Comparison of ENCODE assay signal across 16 cellular contexts in genomic region chr12:71684081-71684480, GRCh38. TPM values are rescaled to one million over a fixed set of nuclear protein-coding genes. Genes with fewer than 3 reads are reported as not detected.
DNase-seq lines count a peak whose midpoint lies in the region; ATAC-seq, FAIRE-seq and TF ChIP-seq lines count a peak whose summit lies in the region.
"Had no signal": no experiment of that assay in that cellular context is flagged by ENCODE, and none has a peak within 500 bp of the region (broad histone marks: within the 10 kb centered on the region; RNA-seq: fewer than 3 reads in every experiment).

No MANE protein-coding gene starts in this region.

- no peak for TF ChIP-seq RAD21 in H1 (IDR thresholded peaks at IDR 0.05 in 1 of 2, conservative IDR thresholded peaks at IDR 0.05 in 1 of 2; ENCODE audit: low read depth in 2 of 2, low read length in 2 of 2)

- H2BK20ac ChIP-seq in H1 (ENCODE audit: low read length), result no peak overlapping the region

- H3K79me2 ChIP-seq in OCI-LY7 (ENCODE audit: insufficient read depth, low read depth, low read length), result peaks cover 27% of the 10 kb centered on the region
- no peaks in the 10 kb centered on the region for H3K79me2 ChIP-seq in H1 (ENCODE audit: control insufficient read depth in 1 of 2, insufficient read depth in 2 of 2, low read length in 2 of 2)

- no peaks in the 10 kb centered on the region for H3K9me3 Mint-ChIP-seq in activated CD4-positive, alpha-beta T cell treated with anti-CD3 and anti-CD28 coated beads, Interleukin-2, amount 10 ng/mL, durations not matched to agents 24 days and 14 days
- H3K9me3 Mint-ChIP-seq: type B pancreatic cell had no signal

- H2AFZ ChIP-seq in OCI-LY7 (ENCODE audit: low read length), result no peak overlapping the region
- peak overlapping the region; percentile 87; the same call in 1 of the 2 replicates for H2AFZ ChIP-seq in H1 (ENCODE audit: low read length)

- H3K36me3 ChIP-seq in OCI-LY7 (ENCODE audit: insufficient read depth, low read length), result no peaks in the 10 kb centered on the region
- H3K36me3 ChIP-seq in H1 (ENCODE audit: control insufficient read depth in 2 of 4, insufficient read depth in 4 of 4, low read length in 3 of 4), result no peaks in the 10 kb centered on the region
- H3K36me3 ChIP-seq: HAP-1 had no signal

- H2AK5ac ChIP-seq in H1 (ENCODE audit: low read depth, low read length), result no peak overlapping the region

- no peak overlapping the region for H4K5ac ChIP-seq in H1 (ENCODE audit: insufficient read length, low read depth, low read length)

- no peak overlapping the region for H3K9ac ChIP-seq in H1 (replicated peaks in 1 of 4; ENCODE audit: extremely low read depth in 1 of 4, low read depth in 3 of 4, low read length in 3 of 4)

- no TSS peak for BruUV-seq in OCI-LY7 (replicated peaks; lab: Mats Ljungman, UMichigan)

- H3K27me3 ChIP-seq in H1 (replicated peaks in 1 of 4; ENCODE audit: control insufficient read depth in 3 of 4, extremely low read depth in 1 of 4, insufficient read depth in 3 of 4, low read length in 3 of 4), result no peaks in the 10 kb centered on the region

- no peak overlapping the region for H2BK15ac ChIP-seq in H1 (ENCODE audit: low read length)

- no peak overlapping the region for H3K14ac ChIP-seq in H1 (ENCODE audit: insufficient read length)

- peaks cover 2% of the 10 kb centered on the region; the same call in 1 of the 2 replicates for H3K23me2 ChIP-seq in H1 (ENCODE audit: low read depth, low read length)

- DNase-seq in activated CD4-positive, alpha-beta T cell treated with anti-CD3 and anti-CD28 coated beads, Interleukin-2, amount 10 ng/mL, durations not matched to agents 24 days and 14 days, result peak; percentile 72
- no peak for DNase-seq in activated CD4-positive, alpha-beta T cell treated with anti-CD3 and anti-CD28 coated beads for 4 hours
- DNase-seq in OCI-LY7 (ENCODE audit: low spot score), result no peak
- DNase-seq in H1 (ENCODE audit: low read depth in 1 of 2, low spot score in 2 of 2), result no peak
- peak; percentile 53 for DNase-seq in pons (ENCODE audit: low spot score)
- DNase-seq in glomerular visceral epithelial cell (ENCODE audit: extremely low spot score), result no peak
- no peak for DNase-seq in activated effector memory CD4-positive, alpha-beta T cell treated with Interleukin-2 at 50 U/mL for 16 hours
- DNase-seq: foreskin fibroblast, IMR-90, NCI-H1694 treated with DMSO at 0.1 percent for 48 hours, SIG-M5 had no signal

- no peaks in the 10 kb centered on the region for H3K79me1 ChIP-seq in H1 (ENCODE audit: low read depth, low read length)

- H4K20me1 ChIP-seq in OCI-LY7 (ENCODE audit: insufficient read depth, low read length), result no peaks in the 10 kb centered on the region
- no peaks in the 10 kb centered on the region for H4K20me1 ChIP-seq in H1 (replicated peaks in 1 of 2; ENCODE audit: control insufficient read depth in 1 of 2, insufficient read depth in 2 of 2, low read length in 2 of 2)

- no peak for ATAC-seq in GM19397 (IDR thresholded peaks at IDR 0.05; ENCODE audit: unreplicated experiment)

- H3K4me1 Mint-ChIP-seq in activated CD4-positive, alpha-beta T cell treated with anti-CD3 and anti-CD28 coated beads, Interleukin-2, amount 10 ng/mL, durations not matched to agents 24 days and 14 days, result peaks cover 12% of the 10 kb centered on the region

- H3K27ac ChIP-seq in OCI-LY7 (ENCODE audit: low read depth, low read length, poor library complexity, severe bottlenecking), result no peak overlapping the region
- H3K27ac ChIP-seq in H1 (ENCODE audit: low read depth, low read length), result no peak overlapping the region

- intact Hi-C loops in activated CD4-positive, alpha-beta T cell treated with anti-CD3 and anti-CD28 coated beads, Interleukin-2, amount 10 ng/mL, durations not matched to agents 24 days and 14 days (cut with micrococcal nuclease), result loop anchor here (10.0 kb wide), 1 partner anchor 1439 kb away; the partner anchor contains the start of gene CNOT2
- intact Hi-C loops in OCI-LY7 (cut with micrococcal nuclease; ENCODE audit: unreplicated experiment), result loop anchor here (10.0 kb wide), 1 partner anchor 1419 kb away; no protein-coding TSS in a partner anchor

- no peaks in the 10 kb centered on the region for H3K36me3 Mint-ChIP-seq in activated CD4-positive, alpha-beta T cell treated with anti-CD3 and anti-CD28 coated beads, Interleukin-2, amount 10 ng/mL, durations not matched to agents 24 days and 14 days (ENCODE audit: low read depth)
- H3K36me3 Mint-ChIP-seq: type B pancreatic cell had no signal

- no peak overlapping the region for H4K91ac ChIP-seq in H1 (replicated peaks; ENCODE audit: insufficient read length, low read length)

- H4K8ac ChIP-seq in H1 (ENCODE audit: extremely low read depth, insufficient read depth, low read length), result no peak overlapping the region

- TF ChIP-seq CTCF in OCI-LY7 (conservative IDR thresholded peaks at IDR 0.05; ENCODE audit: low read length) (no peak), H1 (IDR thresholded peaks at IDR 0.05; ENCODE audit: control extremely low read depth in 1 of 3, insufficient read depth in 1 of 3, low read depth in 1 of 3, low read length in 3 of 3) (no peak)

- no peak for TF ChIP-seq POLR2A in H1 (IDR thresholded peaks at IDR 0.05; ENCODE audit: control extremely low read depth in 1 of 2, low read depth in 2 of 2, low read length in 2 of 2)

- H3K4me2 ChIP-seq in OCI-LY7 (ENCODE audit: low read length) (peak overlapping the region; percentile 84; the same call in 1 of the 2 replicates), H1 (ENCODE audit: insufficient read depth in 1 of 2, low read depth in 2 of 2, low read length in 2 of 2) (no peak overlapping the region)

- H3K4me3 ChIP-seq in OCI-LY7 (ENCODE audit: low read depth, low read length, poor library complexity, severe bottlenecking) (no peak overlapping the region), H1 (ENCODE audit: extremely low read depth in 1 of 4, insufficient read depth in 2 of 4, low read depth in 3 of 4, low read length in 4 of 4) (no peak overlapping the region)
- H3K4me3 ChIP-seq: HAP-1 had no signal

- WGBS in H1 (ENCODE audit: extremely low coverage in 1 of 2, insufficient coverage in 1 of 2, insufficient read length in 1 of 2, insufficient replicate concordance in 2 of 2, low coverage in 1 of 2, low lambda C conversion rate in 2 of 2, missing lambda C conversion rate in 1 of 2), 2 experiments, result 85% methylated on average over 5 of the region's 5 CpGs; no CpG with 5 or more reads in 1 of the 2 experiments

- POLR2A ChIA-PET in OCI-LY7 (lab: Charles Lee) (interaction anchor here (0.7 to 6.7 kb wide), 11 partner anchors 7 to 153 kb away, joined by 3 to 105 read pairs (median 16); partner anchors contain the start of genes THAP2 and ZFC3H1), H1 (lab: Charles Lee; ENCODE audit: partially characterized antibody) (interaction anchor here (0.7 to 6.1 kb wide), 3 partner anchors 13 to 108 kb away, joined by 3 to 81 read pairs (median 3); partner anchors contain the start of genes THAP2 and ZFC3H1)

- H3K27ac Mint-ChIP-seq in activated CD4-positive, alpha-beta T cell treated with anti-CD3 and anti-CD28 coated beads, Interleukin-2, amount 10 ng/mL, durations not matched to agents 24 days and 14 days, result no peak overlapping the region
- H3K27ac Mint-ChIP-seq: type B pancreatic cell had no signal

- H2BK120ac ChIP-seq in H1 (replicated peaks; ENCODE audit: low read depth, low read length), result no peak overlapping the region

- no peak overlapping the region for H3K23ac ChIP-seq in H1 (ENCODE audit: insufficient read length)

- H3K18ac ChIP-seq in H1 (ENCODE audit: extremely low read depth, low read length), result no peak overlapping the region

- H2BK5ac ChIP-seq in H1 (ENCODE audit: low read depth, low read length), result no peak overlapping the region

- peaks cover 3% of the 10 kb centered on the region for H3K27me3 Mint-ChIP-seq in activated CD4-positive, alpha-beta T cell treated with anti-CD3 and anti-CD28 coated beads, Interleukin-2, amount 10 ng/mL, durations not matched to agents 24 days and 14 days
- H3K27me3 Mint-ChIP-seq: type B pancreatic cell had no signal

- TF ChIP-seq EP300 in H1 (IDR thresholded peaks at IDR 0.05; ENCODE audit: borderline replicate concordance in 1 of 2, low read depth in 2 of 2, low read length in 2 of 2), result no peak

- H3K4me3 Mint-ChIP-seq in activated CD4-positive, alpha-beta T cell treated with anti-CD3 and anti-CD28 coated beads, Interleukin-2, amount 10 ng/mL, durations not matched to agents 24 days and 14 days, result peak overlapping the region; percentile 55
- H3K4me3 Mint-ChIP-seq: type B pancreatic cell had no signal

- H2BK12ac ChIP-seq in H1 (ENCODE audit: low read depth, low read length), result no peak overlapping the region

- peaks cover 32% of the 10 kb centered on the region for H3K4me1 ChIP-seq in OCI-LY7 (ENCODE audit: insufficient read depth, low read length, poor library complexity, severe bottlenecking)
- H3K4me1 ChIP-seq in H1 (replicated peaks in 1 of 4; ENCODE audit: control insufficient read depth in 3 of 4, insufficient read depth in 4 of 4, low read length in 3 of 4), result no peaks in the 10 kb centered on the region

- H3K4ac ChIP-seq in H1 (replicated peaks; ENCODE audit: insufficient read length, low read depth, low read length), result no peak overlapping the region

- H3K56ac ChIP-seq in H1 (replicated peaks; ENCODE audit: insufficient read length, low read depth, low read length), result no peak overlapping the region

- no peak for FAIRE-seq in H1 (lab: Jason Lieb, UNC)
- FAIRE-seq: A204.1, GM12891 had no signal

- H3K9me3 ChIP-seq in OCI-LY7 (ENCODE audit: low read length), result no peaks in the 10 kb centered on the region
- no peaks in the 10 kb centered on the region for H3K9me3 ChIP-seq in H1 (ENCODE audit: insufficient read depth in 2 of 2, low read depth in 1 of 2, low read length in 1 of 2)
- H3K9me3 ChIP-seq: HAP-1 had no signal

- no peaks in the 10 kb centered on the region for H3K9me2 ChIP-seq in OCI-LY7 (ENCODE audit: insufficient read depth, low read length)

- CTCF ChIA-PET in OCI-LY7 (lab: Charles Lee; ENCODE audit: unreplicated experiment) (interaction anchor here (0.6 to 1.6 kb wide), 2 partner anchors 20 to 60 kb away, joined by 3 to 5 read pairs; partner anchors contain the start of gene THAP2), H1 (lab: Charles Lee; ENCODE audit: partially characterized antibody) (interaction anchor here (1.3 to 4.1 kb wide), 2 partner anchors 20 to 63 kb away, joined by 7 to 21 read pairs; partner anchors contain the start of genes THAP2 and ZFC3H1)

RNA-seq across cellular contexts. Expression of gene TMEM19, which starts 1.8 kb away (rescaled TPM):
- total RNA-seq in activated CD4-positive, alpha-beta T cell treated with anti-CD3 and anti-CD28 coated beads, Interleukin-2, amount 10 ng/mL, durations not matched to agents 24 days and 14 days, result 10.2 and 13.5 TPM in 2 replicates
- 38.3 and 44.1 TPM in 2 replicates for total RNA-seq in OCI-LY7 (2014; rRNA removed; shearing (Covaris generic))
- total RNA-seq in OCI-LY7 (2022), result 40.4 and 47.5 TPM in 2 replicates
- total RNA-seq in H1 (2021; fragmentation: NEBNext Ultra II Directional; extraction: Animal tissue kit (Norgen Biotek cat#: 25700)), result 12.6 and 14.7 TPM in 2 replicates
- 8.6 and 19.1 TPM in 2 replicates for polyA plus RNA-seq in H1 (2011; rRNA removed)
- 9.5 TPM for polyA plus RNA-seq in H1 (2011; cell fraction: cytosol; rRNA removed)
- 3.1 TPM for polyA plus RNA-seq in H1 (2011; cell fraction: nucleus; rRNA removed)
- 10.6 to 16.8 TPM (median 14.3 TPM) in 4 replicates for polyA plus RNA-seq in H1 (2012, experiment 1 of 2)
- 5.6 TPM for polyA plus RNA-seq in H1 (2012, experiment 2 of 2)
- 10.2 TPM for polyA plus RNA-seq in H1 (2013, experiment 1 of 2)
- polyA plus RNA-seq in H1 (2013, experiment 2 of 2), result 10.9 TPM
- 18.1 and 18.9 TPM in 2 replicates for polyA minus RNA-seq in H1 (2011; rRNA and poly(A)+ RNA removed)
- 9.2 TPM for polyA minus RNA-seq in H1 (2011; cell fraction: cytosol; rRNA and poly(A)+ RNA removed)
- polyA minus RNA-seq in H1 (2011; cell fraction: nucleus; rRNA and poly(A)+ RNA removed), result 17.4 TPM

RNA-seq across cellular contexts. Expression of gene THAP2, which starts 20.0 kb away (rescaled TPM):
- total RNA-seq in activated CD4-positive, alpha-beta T cell treated with anti-CD3 and anti-CD28 coated beads, Interleukin-2, amount 10 ng/mL, durations not matched to agents 24 days and 14 days, result 5.7 and 6.9 TPM in 2 replicates
- 3.6 and 8.2 TPM in 2 replicates for total RNA-seq in OCI-LY7 (2014; rRNA removed; shearing (Covaris generic))
- 9.3 and 10.2 TPM in 2 replicates for total RNA-seq in OCI-LY7 (2022)
- 5.3 and 6.8 TPM in 2 replicates for total RNA-seq in H1 (2021; fragmentation: NEBNext Ultra II Directional; extraction: Animal tissue kit (Norgen Biotek cat#: 25700))
- 1.2 and 1.8 TPM in 2 replicates for polyA plus RNA-seq in H1 (2011; rRNA removed)
- polyA plus RNA-seq in H1 (2011; cell fraction: cytosol; rRNA removed), result 2.6 TPM
- 1.3 TPM for polyA plus RNA-seq in H1 (2011; cell fraction: nucleus; rRNA removed)
- polyA plus RNA-seq in H1 (2012, experiment 1 of 2), result 1.7 to 8.3 TPM (median 1.9 TPM) in 4 replicates
- 1.2 TPM for polyA plus RNA-seq in H1 (2012, experiment 2 of 2)
- polyA plus RNA-seq in H1 (2013, experiment 1 of 2), result 5.3 TPM
- polyA plus RNA-seq in H1 (2013, experiment 2 of 2), result 6.1 TPM
- polyA minus RNA-seq in H1 (2011; rRNA and poly(A)+ RNA removed), result 2.3 and 3.2 TPM in 2 replicates
- polyA minus RNA-seq in H1 (2011; cell fraction: cytosol; rRNA and poly(A)+ RNA removed), result 0.88 TPM
- polyA minus RNA-seq in H1 (2011; cell fraction: nucleus; rRNA and poly(A)+ RNA removed), result 7.4 TPM

RNA-seq across cellular contexts. Expression of gene ZFC3H1, which starts 20.4 kb away (rescaled TPM):
- total RNA-seq in activated CD4-positive, alpha-beta T cell treated with anti-CD3 and anti-CD28 coated beads, Interleukin-2, amount 10 ng/mL, durations not matched to agents 24 days and 14 days, result 63.3 and 64.6 TPM in 2 replicates
- total RNA-seq in OCI-LY7 (2014; rRNA removed; shearing (Covaris generic)), result 31.1 and 45.8 TPM in 2 replicates
- 66.8 and 75.9 TPM in 2 replicates for total RNA-seq in OCI-LY7 (2022)
- 29.7 and 32.4 TPM in 2 replicates for total RNA-seq in H1 (2021; fragmentation: NEBNext Ultra II Directional; extraction: Animal tissue kit (Norgen Biotek cat#: 25700))
- polyA plus RNA-seq in H1 (2011; rRNA removed), result 11.5 and 20.0 TPM in 2 replicates
- 19.2 TPM for polyA plus RNA-seq in H1 (2011; cell fraction: cytosol; rRNA removed)
- polyA plus RNA-seq in H1 (2011; cell fraction: nucleus; rRNA removed), result 17.2 TPM
- 8.5 to 27.7 TPM (median 12.1 TPM) in 4 replicates for polyA plus RNA-seq in H1 (2012, experiment 1 of 2)
- polyA plus RNA-seq in H1 (2012, experiment 2 of 2), result 1.4 TPM
- 27.1 TPM for polyA plus RNA-seq in H1 (2013, experiment 1 of 2)
- polyA plus RNA-seq in H1 (2013, experiment 2 of 2), result 25.3 TPM
- polyA minus RNA-seq in H1 (2011; rRNA and poly(A)+ RNA removed), result 16.9 and 21.8 TPM in 2 replicates
- 10.3 TPM for polyA minus RNA-seq in H1 (2011; cell fraction: cytosol; rRNA and poly(A)+ RNA removed)
- polyA minus RNA-seq in H1 (2011; cell fraction: nucleus; rRNA and poly(A)+ RNA removed), result 68.2 TPM

Comparison
In these comparisons a context has a peak if more than half of its experiments do, and no peak if none do; other contexts are left out.
1. DNase-seq: peak in activated CD4-positive, alpha-beta T cell treated with anti-CD3 and anti-CD28 coated beads, Interleukin-2, amount 10 ng/mL, durations not matched to agents 24 days and 14 days (single experiment) and pons (single experiment); none in activated CD4-positive, alpha-beta T cell treated with anti-CD3 and anti-CD28 coated beads for 4 hours (0 of 2), OCI-LY7 (single experiment), H1 (0 of 2), glomerular visceral epithelial cell (single experiment) and activated effector memory CD4-positive, alpha-beta T cell treated with Interleukin-2 at 50 U/mL for 16 hours (single experiment).